Comparison of ENCODE assay signal across 35 cellular contexts in genomic region chr21:17389311-17389710, GRCh38.
"Had no signal": no experiment of that assay in that cellular context is flagged by ENCODE, and none has a peak within 500 bp of the region (broad histone marks: within the 10 kb centered on the region; RNA-seq: fewer than 3 reads in every experiment).

No MANE protein-coding gene starts in this region.

- H3K4me2 ChIP-seq: KMS-11 had no signal

- H3K27me3 ChIP-seq: MG63 had no signal

- H3K36me3 ChIP-seq: MG63 had no signal

- H3K9ac ChIP-seq: KMS-11 had no signal

- H3K4me3 ChIP-seq: MG63 had no signal

- DNase-seq: Karpas-422, Kasumi-1, KBM-7, KG1, MG63, MM.1S, MV-4-11, NCI-H1048, NCI-H1092, NCI-H1092 treated with DMSO at 0.1 percent for 48 hours, NCI-H1105, NCI-H1105 treated with DMSO at 0.1 percent for 48 hours, NCI-H1417, NCI-H1417 treated with DMSO at 0.1 percent for 48 hours, NCI-H1436, NCI-H1436 treated with DMSO at 0.1 percent for 48 hours, NCI-H146, NCI-H1694, NCI-H1694 treated with DMSO at 0.1 percent for 48 hours, NCI-H187, NCI-H187 treated with DMSO at 0.1 percent for 48 hours, NCI-H1930, NCI-H2029, NCI-H2029 treated with DMSO at 0.1 percent for 48 hours, NCI-H2081, NCI-H2081 treated with DMSO at 0.1 percent for 48 hours, NCI-H2107, NCI-H2171, NCI-H2171 treated with DMSO at 0.1 percent for 48 hours, NCI-H2227 treated with DMSO at 0.1 percent for 48 hours, NCI-H226, NCI-H345, NCI-H446, NCI-H446 treated with DMSO at 0.1 percent for 48 hours had no signal

- H3K9me3 ChIP-seq: MG63 had no signal

- H3K27ac ChIP-seq: KMS-11 had no signal
